ENCODE assay signal across 11 cellular contexts in genomic region chr7:24826662-24827020, GRCh38.
DNase-seq lines count a peak whose midpoint lies in the region; ATAC-seq, FAIRE-seq and TF ChIP-seq lines count a peak whose summit lies in the region.
"Had no signal": no experiment of that assay in that cellular context is flagged by ENCODE, and none has a peak within 500 bp of the region (broad histone marks: within the 10 kb centered on the region; RNA-seq: fewer than 3 reads in every experiment).

No MANE protein-coding gene starts in this region.

- no peaks in the 10 kb centered on the region for H4K20me1 ChIP-seq in PC-3 (ENCODE audit: low read length)

- H3K27ac Mint-ChIP-seq in CD8-positive, alpha-beta memory T cell, result peak overlapping the region; percentile 89 to 98 (median 94)
- peak overlapping the region; percentile 11 to 61 for H3K27ac Mint-ChIP-seq in natural killer cell treated with Interleukin-12 subunit alpha and Interleukin-12 subunit beta and Interleukin-15 and Interleukin-18, amount 100 ng/mL, for 72 hours

- no peaks in the 10 kb centered on the region for H3K36me3 ChIP-seq in CD8-positive, alpha-beta memory T cell (ENCODE audit: insufficient read depth, low read length)
- H3K36me3 ChIP-seq in PC-3 (ENCODE audit: low read depth, low read length) (peaks cover 11% of the 10 kb centered on the region), bronchial epithelial cell (ENCODE audit: control insufficient read depth, insufficient read depth, low read length) (peaks cover 9% of the 10 kb centered on the region)

- H3K9me3 ChIP-seq in CD8-positive, alpha-beta memory T cell (ENCODE audit: low read length), result no peaks in the 10 kb centered on the region
- no peaks in the 10 kb centered on the region for H3K9me3 ChIP-seq in PC-3 (ENCODE audit: low read length)

- BruUV-seq in PC-3 (replicated peaks; lab: Mats Ljungman, UMichigan), result no TSS peak

- H3K36me3 Mint-ChIP-seq in CD8-positive, alpha-beta memory T cell, result peaks cover 0 to 43% (median 19%) of the 10 kb centered on the region in 3 donors
- H3K36me3 Mint-ChIP-seq in natural killer cell treated with Interleukin-12 subunit alpha and Interleukin-12 subunit beta and Interleukin-15 and Interleukin-18, amount 100 ng/mL, for 72 hours, result peaks cover 20% of the 10 kb centered on the region

- H3K27me3 ChIP-seq in CD8-positive, alpha-beta memory T cell (ENCODE audit: insufficient read depth, low read length, poor library complexity, severe bottlenecking), result no peaks in the 10 kb centered on the region
- H3K27me3 ChIP-seq in PC-3 (ENCODE audit: low read length), result no peaks in the 10 kb centered on the region
- H3K27me3 ChIP-seq in bronchial epithelial cell (ENCODE audit: control insufficient read depth, insufficient read depth, low read length), result no peaks in the 10 kb centered on the region

- H3K9ac ChIP-seq in PC-3 (ENCODE audit: low read length), result peak overlapping the region; percentile 32

- FAIRE-seq in bronchial epithelial cell (lab: Jason Lieb, UNC), result no peak
- FAIRE-seq: G401.6 had no signal

- H3K9me3 Mint-ChIP-seq in CD8-positive, alpha-beta memory T cell, result no peaks in the 10 kb centered on the region
- H3K9me3 Mint-ChIP-seq in natural killer cell treated with Interleukin-12 subunit alpha and Interleukin-12 subunit beta and Interleukin-15 and Interleukin-18, amount 100 ng/mL, for 72 hours, result no peaks in the 10 kb centered on the region

- peak in 2 of 5 donors; percentile 26 to 33 for DNase-seq in CD8-positive, alpha-beta memory T cell
- no peak for DNase-seq in PC-3
- peak; percentile 50 for DNase-seq in bronchial epithelial cell (ENCODE audit: low read depth)
- no peak for DNase-seq in natural killer cell treated with Interleukin-12 subunit alpha and Interleukin-12 subunit beta and Interleukin-15 and Interleukin-18, amount 100 ng/mL, for 72 hours (ENCODE audit: low spot score)
- DNase-seq in nucleus accumbens (lab: John Stamatoyannopoulos, UW), result no peak
- no peak for DNase-seq in RKO (ENCODE audit: low spot score)
- DNase-seq in NCI-H774 (lab: John Stamatoyannopoulos, UW), result no peak
- DNase-seq: effector CD8-positive, alpha-beta T cell; occipital lobe had no signal

- peaks cover 6% of the 10 kb centered on the region for H3F3A ChIP-seq in PC-3 (ENCODE audit: low read length, unreplicated experiment)

- H3K4me2 ChIP-seq in PC-3 (ENCODE audit: low read length), result peak overlapping the region; percentile 74

- peaks cover 33% of the 10 kb centered on the region for H3K4me1 ChIP-seq in CD8-positive, alpha-beta memory T cell (ENCODE audit: insufficient read depth, low read length)
- H3K4me1 ChIP-seq in PC-3 (ENCODE audit: insufficient read depth, low read length), result peaks cover 59% of the 10 kb centered on the region

- peaks cover 0 to 2% of the 10 kb centered on the region in 2 donors for H3K27me3 Mint-ChIP-seq in CD8-positive, alpha-beta memory T cell
- H3K27me3 Mint-ChIP-seq in natural killer cell treated with Interleukin-12 subunit alpha and Interleukin-12 subunit beta and Interleukin-15 and Interleukin-18, amount 100 ng/mL, for 72 hours, result no peaks in the 10 kb centered on the region

- TF ChIP-seq CTCF in PC-3 (conservative IDR thresholded peaks at IDR 0.05; ENCODE audit: low read depth, low read length) (no peak), bronchial epithelial cell (IDR thresholded peaks at IDR 0.05; ENCODE audit: insufficient read depth, low read length, severe bottlenecking) (no peak)

- ATAC-seq in PC-3 (no peak), HG02884 (IDR thresholded peaks at IDR 0.05; ENCODE audit: unreplicated experiment) (no peak)
- peak in 1 of 2 donors; percentile 73 for ATAC-seq in natural killer cell treated with Interleukin-12 subunit alpha and Interleukin-12 subunit beta and Interleukin-15 and Interleukin-18, amount 100 ng/mL, for 72 hours

- H2AFZ ChIP-seq in PC-3 (ENCODE audit: low read length), result no peak overlapping the region

- no peaks in the 10 kb centered on the region for H3K9me2 ChIP-seq in PC-3 (replicated peaks; ENCODE audit: low read length)

- no peak overlapping the region for H3K27ac ChIP-seq in CD8-positive, alpha-beta memory T cell (ENCODE audit: low read depth, low read length)
- peak overlapping the region; percentile 94 for H3K27ac ChIP-seq in PC-3 (ENCODE audit: low read length)

- H3K4me3 ChIP-seq in CD8-positive, alpha-beta memory T cell (ENCODE audit: low read length), result peak overlapping the region; percentile 17
- H3K4me3 ChIP-seq in PC-3 (ENCODE audit: low read length) (peak overlapping the region; percentile 11; the same call in 1 of the 2 replicates), bronchial epithelial cell (ENCODE audit: low read depth, low read length) (no peak overlapping the region)

- intact Hi-C loops in PC-3 (cut with micrococcal nuclease), result loop anchor here (10.0 kb wide), 1 partner anchor 1492 kb away; no protein-coding TSS in a partner anchor

- no peaks in the 10 kb centered on the region for H3K79me2 ChIP-seq in PC-3 (ENCODE audit: low read length)

- peaks cover 57 to 71% (median 67%) of the 10 kb centered on the region in 3 donors for H3K4me1 Mint-ChIP-seq in CD8-positive, alpha-beta memory T cell
- H3K4me1 Mint-ChIP-seq in natural killer cell treated with Interleukin-12 subunit alpha and Interleukin-12 subunit beta and Interleukin-15 and Interleukin-18, amount 100 ng/mL, for 72 hours (ENCODE audit: low read depth in 2 of 2), result peaks cover 34 to 45% of the 10 kb centered on the region in 2 donors

- peak overlapping the region in 6 of 7 donors; percentile 65 to 83 (median 73) for H3K4me3 Mint-ChIP-seq in CD8-positive, alpha-beta memory T cell
- peak overlapping the region; percentile 61 for H3K4me3 Mint-ChIP-seq in natural killer cell treated with Interleukin-12 subunit alpha and Interleukin-12 subunit beta and Interleukin-15 and Interleukin-18, amount 100 ng/mL, for 72 hours

- CTCF ChIA-PET in CD8-positive, alpha-beta memory T cell (lab: Charles Lee), result interaction anchor here (1.1 to 3.3 kb wide), 8 partner anchors 10 to 272 kb away, joined by 3 to 18 read pairs (median 4); partner anchors contain the start of gene OSBPL3
- CTCF ChIA-PET in PC-3 (lab: Charles Lee), result no interaction called here

- POLR2A ChIA-PET in CD8-positive, alpha-beta memory T cell (lab: Charles Lee), result interaction anchor here (1.8 kb wide), 1 partner anchor 298 kb away, joined by 4 read pairs; no protein-coding TSS in a partner anchor
- POLR2A ChIA-PET in PC-3 (lab: Charles Lee; ENCODE audit: unreplicated experiment), result interaction anchor here (0.5 to 0.6 kb wide), 2 partner anchors 14 to 152 kb away, joined by 3 to 4 read pairs; no protein-coding TSS in a partner anchor
